In the genomic region with DNA sequence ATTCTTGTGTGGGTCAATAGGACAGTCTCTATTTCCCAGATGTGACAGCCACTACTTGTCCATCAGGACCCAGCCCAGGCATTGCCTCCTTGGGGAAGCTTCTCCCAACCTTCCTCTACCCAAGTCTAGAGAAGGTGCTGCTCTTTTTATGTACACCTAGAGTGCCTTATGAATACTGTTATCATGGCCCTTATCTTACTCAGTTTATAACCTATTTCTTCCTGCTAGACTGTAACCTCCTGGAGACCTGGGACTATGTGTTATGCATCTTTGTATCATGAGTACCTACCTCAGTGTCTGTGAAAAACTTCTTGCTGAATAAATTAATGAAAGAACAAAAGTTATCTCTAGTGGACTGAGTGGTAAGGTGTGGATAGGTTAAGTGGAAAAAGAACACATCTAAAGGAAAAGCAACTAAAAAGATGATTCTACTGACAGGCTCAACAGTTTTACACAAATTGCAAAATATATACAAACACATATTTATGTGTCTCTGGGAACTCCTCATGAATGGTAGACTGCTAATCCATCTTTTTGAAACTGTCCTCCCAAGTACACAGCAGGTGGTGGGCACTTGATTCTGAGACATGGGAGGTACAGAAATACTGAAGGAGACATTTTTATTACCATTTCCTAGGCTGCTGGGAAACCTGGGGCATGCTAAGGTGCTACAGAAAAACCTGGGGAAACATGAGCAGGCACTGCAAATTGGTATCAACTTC, we compare ENCODE assay signal across 15 cellular contexts.
DNase-seq lines count a peak whose midpoint lies in the region; ATAC-seq lines count a peak whose summit lies in the region.
"Had no signal": no experiment of that assay in that cellular context is flagged by ENCODE, and none has a peak within 500 bp of the region (broad histone marks: within the 10 kb centered on the region; RNA-seq: fewer than 3 reads in every experiment).

No MANE protein-coding gene starts in this region.

- peak overlapping the region; percentile 71 for H2AK5ac ChIP-seq in mesenchymal stem cell (ENCODE audit: low read length, severe bottlenecking)

- intact Hi-C loops in aorta (cut with DNase I), result no loop called here

- H3K79me2 ChIP-seq in GM23248 (ENCODE audit: insufficient read depth), result peaks cover 94% of the 10 kb centered on the region

- no peak overlapping the region for H2BK12ac ChIP-seq in mesenchymal stem cell (ENCODE audit: low read length in 2 of 2)

- no peaks in the 10 kb centered on the region for H3K9me2 ChIP-seq in GM23248 (ENCODE audit: insufficient read depth)

- H3K4me2 ChIP-seq in GM23248 (ENCODE audit: unreplicated experiment) (peak overlapping the region; percentile 45), mesenchymal stem cell (ENCODE audit: low read length, poor library complexity, severe bottlenecking) (no peak overlapping the region), skeletal muscle satellite cell (ENCODE audit: low read length) (peak overlapping the region; percentile 53)

- H3K4me1 ChIP-seq in GM23248 (ENCODE audit: insufficient read depth), result peaks cover 68% of the 10 kb centered on the region
- H3K4me1 ChIP-seq in SJSA1 (replicated peaks), result peaks cover 40% of the 10 kb centered on the region
- peaks cover 7% of the 10 kb centered on the region for H3K4me1 ChIP-seq in mesenchymal stem cell (ENCODE audit: control insufficient read depth, insufficient read depth, low read depth, low read length)
- peaks cover 73% of the 10 kb centered on the region for H3K4me1 ChIP-seq in skeletal muscle satellite cell (ENCODE audit: control insufficient read depth, insufficient read depth, low read length)
- H3K4me1 ChIP-seq in aorta (ENCODE audit: control insufficient read depth in 1 of 2, insufficient read depth in 2 of 2, low read length in 2 of 2), result peaks cover 4 to 23% of the 10 kb centered on the region in 2 donors

- no peak overlapping the region for H4K8ac ChIP-seq in mesenchymal stem cell (ENCODE audit: low read length)

- H3K14ac ChIP-seq in mesenchymal stem cell (ENCODE audit: low read length in 2 of 2), result no peak overlapping the region

- H3K36me3 ChIP-seq in GM23248 (ENCODE audit: low read depth), result peaks cover 21% of the 10 kb centered on the region; the same call in 1 of the 2 replicates
- H3K36me3 ChIP-seq in SJSA1, result no peaks in the 10 kb centered on the region; the same call in 1 of the 2 replicates
- H3K36me3 ChIP-seq in mesenchymal stem cell (ENCODE audit: control insufficient read depth in 1 of 2, insufficient read depth in 2 of 2, low read depth in 1 of 2, low read length in 2 of 2), result no peaks in the 10 kb centered on the region
- H3K36me3 ChIP-seq in skeletal muscle satellite cell (ENCODE audit: insufficient read depth, low read length), result no peaks in the 10 kb centered on the region
- H3K36me3 ChIP-seq in aorta (ENCODE audit: control insufficient read depth in 1 of 2, insufficient read depth in 2 of 2, low read length in 1 of 2), result no peaks in the 10 kb centered on the region

- no peak overlapping the region for H3K4me3 ChIP-seq in GM23248
- no peak overlapping the region for H3K4me3 ChIP-seq in SJSA1
- no peak overlapping the region for H3K4me3 ChIP-seq in mesenchymal stem cell (ENCODE audit: insufficient read depth in 1 of 2, low read depth in 1 of 2, low read length in 2 of 2)
- no peak overlapping the region for H3K4me3 ChIP-seq in skeletal muscle satellite cell (ENCODE audit: low read length)
- H3K4me3 ChIP-seq in aorta (ENCODE audit: low read length in 2 of 2), result no peak overlapping the region

- 0 out of 2 replicates have a peak overlapping the region, but pooled peaks have one; percentile 11 for H3K9ac ChIP-seq in GM23248
- no peak overlapping the region for H3K9ac ChIP-seq in mesenchymal stem cell (ENCODE audit: low read length)
- H3K9ac ChIP-seq in skeletal muscle satellite cell (ENCODE audit: low read depth, low read length), result peak overlapping the region; percentile 69

- no peak overlapping the region for H2BK15ac ChIP-seq in mesenchymal stem cell (ENCODE audit: low read depth, poor library complexity, severe bottlenecking)

- H3K18ac ChIP-seq in mesenchymal stem cell (ENCODE audit: low read depth in 1 of 2, low read length in 2 of 2), result no peak overlapping the region

- DNase-seq in GM23248 (no peak), SJSA1 (ENCODE audit: low read depth in 1 of 2, low spot score in 2 of 2) (no peak), mesenchymal stem cell (no peak), aorta (no peak), GM19240 (ENCODE audit: insufficient read length, low spot score) (no peak)
- DNase-seq: Caco-2; CD4-positive, CD25-positive, alpha-beta regulatory T cell; H9; KG1; NCI-H1436 treated with DMSO at 0.1 percent for 48 hours; NCI-H2081; NCI-H510A treated with DMSO at 0.1 percent for 48 hours; Right ventricle myocardium superior had no signal

- ATAC-seq in aorta (ENCODE audit: low FRiP score), result no peak
- ATAC-seq in HG02938 (IDR thresholded peaks at IDR 0.05; ENCODE audit: unreplicated experiment), result no peak

- no peaks in the 10 kb centered on the region for H4K20me1 ChIP-seq in GM23248 (ENCODE audit: insufficient read depth)

- H3K23ac ChIP-seq in mesenchymal stem cell (ENCODE audit: low read length in 2 of 2), result no peak overlapping the region

- H3K27ac ChIP-seq in GM23248 (peak overlapping the region; percentile 63), SJSA1 (peak overlapping the region; percentile 51), mesenchymal stem cell (ENCODE audit: low read length, poor library complexity, severe bottlenecking) (peak overlapping the region; percentile 45), aorta (ENCODE audit: low read depth in 1 of 2, low read length in 2 of 2) (no peak overlapping the region)

- H2AFZ ChIP-seq in GM23248 (no peak overlapping the region), mesenchymal stem cell (ENCODE audit: low read depth, low read length) (no peak overlapping the region)

- no peak overlapping the region for H3K4ac ChIP-seq in mesenchymal stem cell (ENCODE audit: low read depth in 1 of 2, low read length in 2 of 2)

- in situ Hi-C loops in GM23248 (cut with MboI), result no loop called here

- peaks cover 80% of the 10 kb centered on the region for H3F3A ChIP-seq in GM23248 (ENCODE audit: insufficient read depth)

- no peaks in the 10 kb centered on the region for H3K27me3 ChIP-seq in GM23248 (replicated peaks; ENCODE audit: insufficient read depth)
- H3K27me3 ChIP-seq in SJSA1 (replicated peaks), result no peaks in the 10 kb centered on the region
- no peaks in the 10 kb centered on the region for H3K27me3 ChIP-seq in mesenchymal stem cell (ENCODE audit: control insufficient read depth in 1 of 2, insufficient read depth in 1 of 2, low read length in 2 of 2)
- H3K27me3 ChIP-seq in skeletal muscle satellite cell (ENCODE audit: control insufficient read depth, insufficient read depth, low read length), result no peaks in the 10 kb centered on the region
- H3K27me3 ChIP-seq in aorta (ENCODE audit: control insufficient read depth in 1 of 2, insufficient read depth in 2 of 2, low read length in 1 of 2), result no peaks in the 10 kb centered on the region

- H4K91ac ChIP-seq in mesenchymal stem cell (ENCODE audit: low read length), result no peak overlapping the region

- no peak overlapping the region for H2BK120ac ChIP-seq in mesenchymal stem cell (ENCODE audit: low read depth, low read length)

- peaks cover 9% of the 10 kb centered on the region for H3K79me1 ChIP-seq in mesenchymal stem cell (replicated peaks; ENCODE audit: low read length, poor library complexity, severe bottlenecking)

- no peak overlapping the region for H2BK5ac ChIP-seq in mesenchymal stem cell (ENCODE audit: low read depth, low read length, poor library complexity, severe bottlenecking)

- H3K9me3 ChIP-seq in GM23248 (ENCODE audit: low read depth) (no peaks in the 10 kb centered on the region), SJSA1 (replicated peaks) (no peaks in the 10 kb centered on the region), mesenchymal stem cell (ENCODE audit: control insufficient read depth, low read length) (no peaks in the 10 kb centered on the region), skeletal muscle satellite cell (replicated peaks; ENCODE audit: low read length) (no peaks in the 10 kb centered on the region), aorta (ENCODE audit: control insufficient read depth, low read length) (no peaks in the 10 kb centered on the region)
- H3K9me3 ChIP-seq: Caco-2 had no signal

Comparison
In these comparisons a context has a peak if more than half of its experiments do, and no peak if none do; other contexts are left out.
1. H3K27ac ChIP-seq: peak in GM23248 (single experiment), SJSA1 (single experiment) and mesenchymal stem cell (single experiment); none in aorta (0 of 2).